ENCODE assay signal across 29 cellular contexts in genomic region chr1:7376676-7377075, GRCh38.
"Had no signal": no experiment of that assay in that cellular context is flagged by ENCODE, and none has a peak within 500 bp of the region (broad histone marks: within the 10 kb centered on the region; RNA-seq: fewer than 3 reads in every experiment).

No MANE protein-coding gene starts in this region.

- H3K9me3 ChIP-seq: adrenal gland, breast epithelium had no signal

- H3K4me3 ChIP-seq: adrenal gland, breast epithelium, SK-N-MC had no signal

- FAIRE-seq: TTC549 had no signal

- H3K27ac ChIP-seq: adrenal gland, breast epithelium, SK-N-MC had no signal

- H3K4me3 Mint-ChIP-seq: activated B cell treated with CpG ODN at 0.5 μM for 24 hours; activated CD4-positive, alpha-beta memory T cell treated with anti-CD3 and anti-CD28 coated beads for 36 hours; activated CD4-positive, alpha-beta T cell treated with anti-CD3 and anti-CD28 coated beads, Interleukin-2, amount 10 ng/mL, durations not matched to agents 7 days and 5 days; activated naive CD8-positive, alpha-beta T cell treated with anti-CD3 and anti-CD28 coated beads, Interleukin-2, amount 10 ng/mL, durations not matched to agents 7 days and 5 days; activated T-cell treated with anti-CD3 and anti-CD28 coated beads, Interleukin-2, amount 50 U/mL, for 72 hours; IgD-negative memory B cell; T-cell had no signal

- H3K36me3 ChIP-seq: adrenal gland, breast epithelium had no signal

- ATAC-seq: activated T-cell treated with anti-CD3 and anti-CD28 coated beads, Interleukin-2, amount 50 U/mL, for 72 hours; Panc1; T-cell had no signal

- H3K9me3 Mint-ChIP-seq: activated B cell treated with CpG ODN at 0.5 μM for 24 hours; activated CD4-positive, alpha-beta memory T cell treated with anti-CD3 and anti-CD28 coated beads for 36 hours; activated CD4-positive, alpha-beta T cell treated with anti-CD3 and anti-CD28 coated beads, Interleukin-2, amount 10 ng/mL, durations not matched to agents 7 days and 5 days; activated naive CD8-positive, alpha-beta T cell treated with anti-CD3 and anti-CD28 coated beads, Interleukin-2, amount 10 ng/mL, durations not matched to agents 7 days and 5 days; activated T-cell treated with anti-CD3 and anti-CD28 coated beads, Interleukin-2, amount 50 U/mL, for 72 hours; activated T-helper 2 cell treated with anti-CD3 and anti-CD28 coated beads, Interferon-gamma antibody, Interleukin-2, Interleukin-4, amounts not matched to agents 10 μg/mL and 5 μg/mL and 100 μg/mL, durations not matched to agents 14 hours and 24 hours and 36 hours; IgD-negative memory B cell; T-cell had no signal

- DNase-seq: activated B cell treated with CpG ODN at 0.5 μM for 24 hours; activated CD4-positive, alpha-beta memory T cell treated with anti-CD3 and anti-CD28 coated beads for 36 hours; activated CD4-positive, alpha-beta T cell treated with anti-CD3 and anti-CD28 coated beads, Interleukin-2, amount 10 ng/mL, durations not matched to agents 7 days and 5 days; activated gamma-delta T cell treated with Interleukin-2 at 50 U/mL for 16 hours; activated naive CD4-positive, alpha-beta T cell treated with anti-CD3 and anti-CD28 coated beads, Interleukin-2, amount 50 U/mL, for 16 hours; activated naive CD8-positive, alpha-beta T cell treated with anti-CD3 and anti-CD28 coated beads, Interleukin-2, amount 10 ng/mL, durations not matched to agents 7 days and 5 days; activated T-cell treated with anti-CD3 and anti-CD28 coated beads, Interleukin-2, amount 50 U/mL, for 72 hours; anterior cingulate cortex; KG1; NCI-H1048; NCI-H146; NCI-H2029; NCI-H2107; NCI-H2171 treated with DMSO at 0.1 percent for 48 hours; NCI-H345; NCI-H510A; NCI-H526 treated with DMSO at 0.1 percent for 48 hours; NCI-H82; RPMI8226; T-cell; T-helper 2 cell; T1000 had no signal

- H3K4me1 ChIP-seq: adrenal gland, breast epithelium had no signal

- H3K36me3 Mint-ChIP-seq: activated CD4-positive, alpha-beta memory T cell treated with anti-CD3 and anti-CD28 coated beads for 36 hours; activated naive CD8-positive, alpha-beta T cell treated with anti-CD3 and anti-CD28 coated beads, Interleukin-2, amount 10 ng/mL, durations not matched to agents 7 days and 5 days; IgD-negative memory B cell; T-cell had no signal

- H3K27ac Mint-ChIP-seq: activated B cell treated with CpG ODN at 0.5 μM for 24 hours; activated CD4-positive, alpha-beta memory T cell treated with anti-CD3 and anti-CD28 coated beads for 36 hours; activated CD4-positive, alpha-beta T cell treated with anti-CD3 and anti-CD28 coated beads, Interleukin-2, amount 10 ng/mL, durations not matched to agents 7 days and 5 days; activated naive CD8-positive, alpha-beta T cell treated with anti-CD3 and anti-CD28 coated beads, Interleukin-2, amount 10 ng/mL, durations not matched to agents 7 days and 5 days; activated T-cell treated with anti-CD3 and anti-CD28 coated beads, Interleukin-2, amount 50 U/mL, for 72 hours; activated T-helper 2 cell treated with anti-CD3 and anti-CD28 coated beads, Interferon-gamma antibody, Interleukin-2, Interleukin-4, amounts not matched to agents 10 μg/mL and 5 μg/mL and 100 μg/mL, durations not matched to agents 14 hours and 24 hours and 36 hours; IgD-negative memory B cell; T-cell had no signal

- H3K4me1 Mint-ChIP-seq: activated B cell treated with CpG ODN at 0.5 μM for 24 hours; activated CD4-positive, alpha-beta T cell treated with anti-CD3 and anti-CD28 coated beads, Interleukin-2, amount 10 ng/mL, durations not matched to agents 7 days and 5 days; activated naive CD8-positive, alpha-beta T cell treated with anti-CD3 and anti-CD28 coated beads, Interleukin-2, amount 10 ng/mL, durations not matched to agents 7 days and 5 days; IgD-negative memory B cell; T-cell had no signal
